ENCODE assay signal across 15 cellular contexts in genomic region chr5:95590880-95591279, GRCh38. TPM values are rescaled to one million over a fixed set of nuclear protein-coding genes. Genes with fewer than 3 reads are reported as not detected.
DNase-seq lines count a peak whose midpoint lies in the region; ATAC-seq and TF ChIP-seq lines count a peak whose summit lies in the region.
"Had no signal": no experiment of that assay in that cellular context is flagged by ENCODE, and none has a peak within 500 bp of the region (broad histone marks: within the 10 kb centered on the region; RNA-seq: fewer than 3 reads in every experiment).

No MANE protein-coding gene starts in this region.

- POLR2A ChIA-PET in activated CD4-positive, alpha-beta memory T cell treated with anti-CD3 and anti-CD28 coated beads, Interleukin-2, amount 10 ng/mL, durations not matched to agents 7 days and 5 days (lab: Charles Lee) = no interaction called here

- H3K9me3 Mint-ChIP-seq in HFFc6 = no peaks in the 10 kb centered on the region
- no peaks in the 10 kb centered on the region for H3K9me3 Mint-ChIP-seq in activated CD4-positive, alpha-beta memory T cell treated with anti-CD3 and anti-CD28 coated beads, Interleukin-2, amount 10 ng/mL, durations not matched to agents 7 days and 5 days
- H3K9me3 Mint-ChIP-seq: neural progenitor cell had no signal

- H3K4me3 Mint-ChIP-seq in HFFc6 = peak overlapping the region; percentile 35; the same call in 1 of the 2 replicates
- no peak overlapping the region for H3K4me3 Mint-ChIP-seq in activated CD4-positive, alpha-beta memory T cell treated with anti-CD3 and anti-CD28 coated beads, Interleukin-2, amount 10 ng/mL, durations not matched to agents 7 days and 5 days
- H3K4me3 Mint-ChIP-seq: neural progenitor cell had no signal

- H3K27ac Mint-ChIP-seq in HFFc6 = peak overlapping the region; percentile 81
- peak overlapping the region; percentile 40 for H3K27ac Mint-ChIP-seq in activated CD4-positive, alpha-beta memory T cell treated with anti-CD3 and anti-CD28 coated beads, Interleukin-2, amount 10 ng/mL, durations not matched to agents 7 days and 5 days
- H3K27ac Mint-ChIP-seq: neural progenitor cell had no signal

- no peaks in the 10 kb centered on the region for H3K27me3 Mint-ChIP-seq in HFFc6 (ENCODE audit: insufficient read depth)
- no peaks in the 10 kb centered on the region for H3K27me3 Mint-ChIP-seq in activated CD4-positive, alpha-beta memory T cell treated with anti-CD3 and anti-CD28 coated beads, Interleukin-2, amount 10 ng/mL, durations not matched to agents 7 days and 5 days

- ATAC-seq in omental fat pad (ENCODE audit: low FRiP score) = no peak
- ATAC-seq: left ventricle myocardium superior had no signal

- peak; percentile 7 for DNase-seq in GF-D8 (lab: John Stamatoyannopoulos, UW)
- no peak for DNase-seq in HFFc6
- DNase-seq in activated CD4-positive, alpha-beta memory T cell treated with anti-CD3 and anti-CD28 coated beads, Interleukin-2, amount 10 ng/mL, durations not matched to agents 7 days and 5 days = no peak
- DNase-seq in iris pigment epithelial cell (ENCODE audit: low read depth) = peak; percentile 26
- DNase-seq in GOT3 (lab: John Stamatoyannopoulos, UW) = no peak
- DNase-seq in omental fat pad (ENCODE audit: low spot score) = no peak
- DNase-seq in SK-N-DZ (ENCODE audit: low spot score) = no peak
- DNase-seq: activated CD4-positive, CD25-positive, alpha-beta regulatory T cell; activated gamma-delta T cell; central memory CD4-positive, alpha-beta T cell; left ventricle myocardium superior; NCI-H1694; NCI-H748 treated with DMSO at 0.1 percent for 48 hours; SJCRH30 had no signal

- TF ChIP-seq CTCF in HFFc6 (IDR thresholded peaks at IDR 0.05) (no peak), omental fat pad (IDR thresholded peaks at IDR 0.05) (no peak)

- peaks cover 16% of the 10 kb centered on the region for H3K36me3 Mint-ChIP-seq in HFFc6 (ENCODE audit: low read depth)
- no peaks in the 10 kb centered on the region for H3K36me3 Mint-ChIP-seq in activated CD4-positive, alpha-beta memory T cell treated with anti-CD3 and anti-CD28 coated beads, Interleukin-2, amount 10 ng/mL, durations not matched to agents 7 days and 5 days (ENCODE audit: low read depth)

- CTCF ChIA-PET in activated CD4-positive, alpha-beta memory T cell treated with anti-CD3 and anti-CD28 coated beads, Interleukin-2, amount 10 ng/mL, durations not matched to agents 7 days and 5 days (lab: Charles Lee) = no interaction called here

- H3K4me1 Mint-ChIP-seq in HFFc6 (ENCODE audit: low read depth) = peaks cover 37% of the 10 kb centered on the region
- H3K4me1 Mint-ChIP-seq in activated CD4-positive, alpha-beta memory T cell treated with anti-CD3 and anti-CD28 coated beads, Interleukin-2, amount 10 ng/mL, durations not matched to agents 7 days and 5 days = peaks cover 31% of the 10 kb centered on the region
- H3K4me1 Mint-ChIP-seq: neural progenitor cell had no signal

RNA-seq across cellular contexts. Expression of gene GPR150, which starts 29.0 kb away (rescaled TPM):
- under 1 TPM; 0.14 to 0.35 (median 0.22) TPM for total RNA-seq in HFFc6 (2021; fragmentation: NEBNext Ultra II Directional; extraction: Animal tissue kit (Norgen Biotek cat#: 25700))
- 1 to 10 TPM; 1.7 TPM for total RNA-seq in activated CD4-positive, alpha-beta memory T cell treated with anti-CD3 and anti-CD28 coated beads, Interleukin-2, amount 10 ng/mL, durations not matched to agents 7 days and 5 days
- under 1 TPM in 3 of 4 donors, not detected in 1; 0.19 to 0.95 (median 0.24) TPM for total RNA-seq in omental fat pad
- polyA plus RNA-seq in SK-N-DZ (2014; cell fraction: cytosol; rRNA removed) = 0.23 and 0.31 TPM in 2 replicates
- polyA plus RNA-seq in SK-N-DZ (2014; cell fraction: nucleus; rRNA removed) = 0.32 and 0.57 TPM in 2 replicates
- total RNA-seq: left ventricle myocardium superior, SJCRH30 had no signal

RNA-seq across cellular contexts. Expression of gene ARSK, which starts 36.0 kb away (rescaled TPM):
- total RNA-seq in HFFc6 (2021; fragmentation: NEBNext Ultra II Directional; extraction: Animal tissue kit (Norgen Biotek cat#: 25700)) = 10 to 100 TPM; 11.6 to 19.7 (median 17.3) TPM
- total RNA-seq in activated CD4-positive, alpha-beta memory T cell treated with anti-CD3 and anti-CD28 coated beads, Interleukin-2, amount 10 ng/mL, durations not matched to agents 7 days and 5 days = 1 to 10 TPM; 4.4 to 4.8 TPM
- 1 to 10 TPM; 3.0 to 9.5 (median 6.1) TPM for total RNA-seq in omental fat pad
- 6.5 and 9.1 TPM in 2 replicates for polyA plus RNA-seq in SK-N-DZ (2014; cell fraction: cytosol; rRNA removed)
- polyA plus RNA-seq in SK-N-DZ (2014; cell fraction: nucleus; rRNA removed) = 3.3 and 3.8 TPM in 2 replicates

RNA-seq across cellular contexts. Expression of gene SKIC3, which starts 36.1 kb away (rescaled TPM):
- total RNA-seq in HFFc6 (2021; fragmentation: NEBNext Ultra II Directional; extraction: Animal tissue kit (Norgen Biotek cat#: 25700)) = 100 to 1,000 TPM; 102 to 113 (median 110) TPM
- 10 to 100 TPM; 70.7 to 72.1 TPM for total RNA-seq in activated CD4-positive, alpha-beta memory T cell treated with anti-CD3 and anti-CD28 coated beads, Interleukin-2, amount 10 ng/mL, durations not matched to agents 7 days and 5 days
- total RNA-seq in omental fat pad = 10 to 100 TPM; 54.0 to 85.3 (median 61.6) TPM
- polyA plus RNA-seq in SK-N-DZ (2014; cell fraction: cytosol; rRNA removed) = 58.1 and 70.9 TPM in 2 replicates
- polyA plus RNA-seq in SK-N-DZ (2014; cell fraction: nucleus; rRNA removed) = 188 and 204 TPM in 2 replicates

RNA-seq across cellular contexts. Expression of gene RFESD, which starts 55.7 kb away (rescaled TPM):
- 1 to 10 TPM; 2.2 to 3.7 (median 2.3) TPM for total RNA-seq in HFFc6 (2021; fragmentation: NEBNext Ultra II Directional; extraction: Animal tissue kit (Norgen Biotek cat#: 25700))
- 1 to 10 TPM; 5.4 to 6.4 TPM for total RNA-seq in activated CD4-positive, alpha-beta memory T cell treated with anti-CD3 and anti-CD28 coated beads, Interleukin-2, amount 10 ng/mL, durations not matched to agents 7 days and 5 days
- total RNA-seq in omental fat pad = 1 to 10 TPM in 3 of 4 donors, under 1 TPM in 1; 0.88 to 1.6 (median 1.2) TPM
- polyA plus RNA-seq in SK-N-DZ (2014; cell fraction: cytosol; rRNA removed) = 4.9 and 9.8 TPM in 2 replicates
- 4.4 and 6.3 TPM in 2 replicates for polyA plus RNA-seq in SK-N-DZ (2014; cell fraction: nucleus; rRNA removed)

Comparison
In these comparisons a context has a peak if more than half of its experiments do, and no peak if none do; other contexts are left out.
1. DNase-seq: peak in GF-D8 (single experiment) and iris pigment epithelial cell (single experiment); none in HFFc6 (single experiment), activated CD4-positive, alpha-beta memory T cell treated with anti-CD3 and anti-CD28 coated beads, Interleukin-2, amount 10 ng/mL, durations not matched to agents 7 days and 5 days (single experiment), GOT3 (single experiment), omental fat pad (single experiment) and SK-N-DZ (single experiment).